In the genomic region with DNA sequence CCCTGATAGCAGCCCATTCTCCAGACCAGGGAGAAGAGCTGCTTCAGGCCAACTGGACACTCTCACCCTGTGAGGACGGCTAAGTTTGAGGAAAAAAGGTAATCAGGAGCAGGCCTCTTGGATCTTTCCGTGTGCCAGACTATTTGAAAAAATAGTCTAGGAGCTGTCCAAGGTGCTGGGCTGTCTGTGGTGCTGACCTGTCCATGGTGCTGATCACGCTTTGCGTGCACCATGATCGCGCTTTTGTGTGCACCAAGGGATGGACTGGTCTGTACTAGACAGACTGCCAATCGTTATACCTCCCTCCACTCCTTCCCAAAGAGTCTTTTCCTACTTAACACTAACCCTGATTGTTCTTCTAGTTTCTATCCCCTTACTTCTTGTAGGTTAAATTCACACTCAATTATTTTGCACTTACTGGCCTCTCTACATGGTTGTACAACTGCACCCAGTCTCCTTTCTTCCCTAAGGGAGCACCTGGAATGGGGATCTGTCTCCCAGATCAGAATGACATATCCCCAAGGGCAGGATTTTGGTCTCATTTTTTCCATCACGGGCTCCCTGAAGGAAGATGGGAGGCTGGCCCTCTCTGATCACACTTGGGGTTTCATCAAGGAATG, we compare ENCODE assay signal across 1 cellular context.
TF ChIP-seq lines count a peak whose summit lies in the region.

No MANE protein-coding gene starts in this region.

TF ChIP-seq in HepG2, 621 proteins besides CTCF, POLR2A, EP300 and RAD21 (continued from another document and continues in another):
- TF ChIP-seq, protein P1, sequence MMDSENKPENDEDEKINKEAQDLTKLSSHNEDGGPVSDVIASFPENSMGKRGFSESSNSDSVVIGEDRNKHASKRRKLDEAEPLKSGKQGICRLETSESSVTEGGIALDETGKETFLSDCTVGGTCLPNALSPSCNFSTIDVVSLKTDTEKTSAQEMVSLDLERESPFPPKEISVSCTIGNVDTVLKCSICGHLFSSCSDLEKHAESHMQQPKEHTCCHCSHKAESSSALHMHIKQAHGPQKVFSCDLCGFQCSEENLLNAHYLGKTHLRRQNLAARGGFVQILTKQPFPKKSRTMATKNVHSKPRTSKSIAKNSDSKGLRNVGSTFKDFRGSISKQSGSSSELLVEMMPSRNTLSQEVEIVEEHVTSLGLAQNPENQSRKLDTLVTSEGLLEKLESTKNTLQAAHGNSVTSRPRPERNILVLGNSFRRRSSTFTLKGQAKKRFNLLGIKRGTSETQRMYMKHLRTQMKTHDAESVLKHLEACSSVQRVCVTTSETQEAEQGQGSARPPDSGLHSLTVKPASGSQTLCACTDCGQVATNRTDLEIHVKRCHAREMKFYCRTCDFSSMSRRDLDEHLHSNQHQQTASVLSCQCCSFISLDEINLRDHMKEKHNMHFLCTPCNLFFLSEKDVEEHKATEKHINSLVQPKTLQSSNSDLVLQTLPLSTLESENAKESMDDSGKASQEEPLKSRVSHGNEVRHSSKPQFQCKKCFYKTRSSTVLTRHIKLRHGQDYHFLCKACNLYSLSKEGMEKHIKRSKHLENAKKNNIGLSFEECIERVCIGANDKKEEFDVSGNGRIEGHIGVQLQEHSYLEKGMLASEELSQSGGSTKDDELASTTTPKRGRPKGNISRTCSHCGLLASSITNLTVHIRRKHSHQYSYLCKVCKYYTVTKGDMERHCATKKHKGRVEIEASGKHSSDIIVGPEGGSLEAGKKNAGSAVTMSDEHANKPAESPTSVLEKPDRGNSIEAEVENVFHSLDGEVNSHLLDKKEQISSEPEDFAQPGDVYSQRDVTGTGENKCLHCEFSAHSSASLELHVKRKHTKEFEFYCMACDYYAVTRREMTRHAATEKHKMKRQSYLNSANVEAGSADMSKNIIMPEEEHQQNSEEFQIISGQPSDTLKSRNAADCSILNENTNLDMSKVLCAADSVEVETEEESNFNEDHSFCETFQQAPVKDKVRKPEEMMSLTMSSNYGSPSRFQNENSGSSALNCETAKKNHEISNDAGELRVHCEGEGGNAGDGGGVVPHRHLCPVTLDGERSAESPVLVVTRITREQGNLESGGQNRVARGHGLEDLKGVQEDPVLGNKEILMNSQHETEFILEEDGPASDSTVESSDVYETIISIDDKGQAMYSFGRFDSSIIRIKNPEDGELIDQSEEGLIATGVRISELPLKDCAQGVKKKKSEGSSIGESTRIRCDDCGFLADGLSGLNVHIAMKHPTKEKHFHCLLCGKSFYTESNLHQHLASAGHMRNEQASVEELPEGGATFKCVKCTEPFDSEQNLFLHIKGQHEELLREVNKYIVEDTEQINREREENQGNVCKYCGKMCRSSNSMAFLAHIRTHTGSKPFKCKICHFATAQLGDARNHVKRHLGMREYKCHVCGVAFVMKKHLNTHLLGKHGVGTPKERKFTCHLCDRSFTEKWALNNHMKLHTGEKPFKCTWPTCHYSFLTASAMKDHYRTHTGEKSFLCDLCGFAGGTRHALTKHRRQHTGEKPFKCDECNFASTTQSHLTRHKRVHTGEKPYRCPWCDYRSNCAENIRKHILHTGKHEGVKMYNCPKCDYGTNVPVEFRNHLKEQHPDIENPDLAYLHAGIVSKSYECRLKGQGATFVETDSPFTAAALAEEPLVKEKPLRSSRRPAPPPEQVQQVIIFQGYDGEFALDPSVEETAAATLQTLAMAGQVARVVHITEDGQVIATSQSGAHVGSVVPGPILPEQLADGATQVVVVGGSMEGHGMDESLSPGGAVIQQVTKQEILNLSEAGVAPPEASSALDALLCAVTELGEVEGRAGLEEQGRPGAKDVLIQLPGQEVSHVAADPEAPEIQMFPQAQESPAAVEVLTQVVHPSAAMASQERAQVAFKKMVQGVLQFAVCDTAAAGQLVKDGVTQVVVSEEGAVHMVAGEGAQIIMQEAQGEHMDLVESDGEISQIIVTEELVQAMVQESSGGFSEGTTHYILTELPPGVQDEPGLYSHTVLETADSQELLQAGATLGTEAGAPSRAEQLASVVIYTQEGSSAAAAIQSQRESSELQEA (CRISPR knock-in tag; IDR thresholded peaks at IDR 0.05; ENCODE audit: not compliant biosample characterization) = peak; percentile 99
- no peak for TF ChIP-seq POLR2AphosphoS2 (IDR thresholded peaks at IDR 0.05; ENCODE audit: low read depth, low read length)
- peak; percentile 100 for TF ChIP-seq GLI4 (CRISPR knock-in tag; IDR thresholded peaks at IDR 0.05; ENCODE audit: borderline replicate concordance)
- peak; percentile 100 for TF ChIP-seq KLF11 (CRISPR knock-in tag; IDR thresholded peaks at IDR 0.05)
- TF ChIP-seq SPEN (CRISPR knock-in tag; IDR thresholded peaks at IDR 0.05; ENCODE audit: low read depth) = peak; percentile 98
- peak; percentile 95 for TF ChIP-seq KAT8 (CRISPR knock-in tag; IDR thresholded peaks at IDR 0.05)
- TF ChIP-seq ZNF773 (CRISPR knock-in tag; IDR thresholded peaks at IDR 0.05; ENCODE audit: borderline replicate concordance) = peak; percentile 100
- peak; percentile 100 for TF ChIP-seq ZNF782 (CRISPR knock-in tag; IDR thresholded peaks at IDR 0.05; ENCODE audit: borderline replicate concordance)
- peak; percentile 94 for TF ChIP-seq ZBTB21 (CRISPR knock-in tag; IDR thresholded peaks at IDR 0.05)
- TF ChIP-seq, protein P2, sequence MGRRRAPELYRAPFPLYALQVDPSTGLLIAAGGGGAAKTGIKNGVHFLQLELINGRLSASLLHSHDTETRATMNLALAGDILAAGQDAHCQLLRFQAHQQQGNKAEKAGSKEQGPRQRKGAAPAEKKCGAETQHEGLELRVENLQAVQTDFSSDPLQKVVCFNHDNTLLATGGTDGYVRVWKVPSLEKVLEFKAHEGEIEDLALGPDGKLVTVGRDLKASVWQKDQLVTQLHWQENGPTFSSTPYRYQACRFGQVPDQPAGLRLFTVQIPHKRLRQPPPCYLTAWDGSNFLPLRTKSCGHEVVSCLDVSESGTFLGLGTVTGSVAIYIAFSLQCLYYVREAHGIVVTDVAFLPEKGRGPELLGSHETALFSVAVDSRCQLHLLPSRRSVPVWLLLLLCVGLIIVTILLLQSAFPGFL (CRISPR knock-in tag; IDR thresholded peaks at IDR 0.05) = peak; percentile 100
- peak; percentile 80 for TF ChIP-seq PHF8 (CRISPR knock-in tag; IDR thresholded peaks at IDR 0.05)
- TF ChIP-seq, protein P3, sequence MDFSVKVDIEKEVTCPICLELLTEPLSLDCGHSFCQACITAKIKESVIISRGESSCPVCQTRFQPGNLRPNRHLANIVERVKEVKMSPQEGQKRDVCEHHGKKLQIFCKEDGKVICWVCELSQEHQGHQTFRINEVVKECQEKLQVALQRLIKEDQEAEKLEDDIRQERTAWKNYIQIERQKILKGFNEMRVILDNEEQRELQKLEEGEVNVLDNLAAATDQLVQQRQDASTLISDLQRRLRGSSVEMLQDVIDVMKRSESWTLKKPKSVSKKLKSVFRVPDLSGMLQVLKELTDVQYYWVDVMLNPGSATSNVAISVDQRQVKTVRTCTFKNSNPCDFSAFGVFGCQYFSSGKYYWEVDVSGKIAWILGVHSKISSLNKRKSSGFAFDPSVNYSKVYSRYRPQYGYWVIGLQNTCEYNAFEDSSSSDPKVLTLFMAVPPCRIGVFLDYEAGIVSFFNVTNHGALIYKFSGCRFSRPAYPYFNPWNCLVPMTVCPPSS (IDR thresholded peaks at IDR 0.05) = no peak
- TF ChIP-seq ZFP41 (CRISPR knock-in tag; IDR thresholded peaks at IDR 0.05; ENCODE audit: borderline replicate concordance) = peak; percentile 99
- TF ChIP-seq RBM39 (IDR thresholded peaks at IDR 0.05; ENCODE audit: low read depth, low read length, poor library complexity, severe bottlenecking) = no peak
- TF ChIP-seq SRY (CRISPR knock-in tag; IDR thresholded peaks at IDR 0.05) = peak; percentile 100
- TF ChIP-seq ZFX (CRISPR knock-in tag; IDR thresholded peaks at IDR 0.05; ENCODE audit: low read depth) = peak; percentile 55
- peak; percentile 100 for TF ChIP-seq ZNF766 (CRISPR knock-in tag; IDR thresholded peaks at IDR 0.05; ENCODE audit: borderline replicate concordance)
- peak; percentile 100 for TF ChIP-seq ZNF879 (CRISPR knock-in tag; IDR thresholded peaks at IDR 0.05)
- 0 out of 2 replicates have a peak, but pooled peaks have one; percentile 90 for TF ChIP-seq ZNF550 (CRISPR knock-in tag; IDR thresholded peaks at IDR 0.05; ENCODE audit: borderline replicate concordance)
- peak; percentile 99 for TF ChIP-seq CENPT (CRISPR knock-in tag; IDR thresholded peaks at IDR 0.05; ENCODE audit: low read depth)
- peak; percentile 100 for TF ChIP-seq WIZ (CRISPR knock-in tag; IDR thresholded peaks at IDR 0.05)
- peak; percentile 97 for TF ChIP-seq ZSCAN25 (CRISPR knock-in tag; IDR thresholded peaks at IDR 0.05)
- peak; percentile 100 for TF ChIP-seq ZNF737 (CRISPR knock-in tag; IDR thresholded peaks at IDR 0.05; ENCODE audit: borderline replicate concordance)
- TF ChIP-seq ZZZ3 (CRISPR knock-in tag; IDR thresholded peaks at IDR 0.05; ENCODE audit: borderline replicate concordance) = peak; percentile 96
- peak; percentile 99 for TF ChIP-seq ZNF101 (CRISPR knock-in tag; IDR thresholded peaks at IDR 0.05; ENCODE audit: borderline replicate concordance, low read depth)
- TF ChIP-seq TBP (CRISPR knock-in tag; IDR thresholded peaks at IDR 0.05) = no peak
- TF ChIP-seq TGIF2 (CRISPR knock-in tag; IDR thresholded peaks at IDR 0.05) = peak; percentile 100
- TF ChIP-seq, protein P4, sequence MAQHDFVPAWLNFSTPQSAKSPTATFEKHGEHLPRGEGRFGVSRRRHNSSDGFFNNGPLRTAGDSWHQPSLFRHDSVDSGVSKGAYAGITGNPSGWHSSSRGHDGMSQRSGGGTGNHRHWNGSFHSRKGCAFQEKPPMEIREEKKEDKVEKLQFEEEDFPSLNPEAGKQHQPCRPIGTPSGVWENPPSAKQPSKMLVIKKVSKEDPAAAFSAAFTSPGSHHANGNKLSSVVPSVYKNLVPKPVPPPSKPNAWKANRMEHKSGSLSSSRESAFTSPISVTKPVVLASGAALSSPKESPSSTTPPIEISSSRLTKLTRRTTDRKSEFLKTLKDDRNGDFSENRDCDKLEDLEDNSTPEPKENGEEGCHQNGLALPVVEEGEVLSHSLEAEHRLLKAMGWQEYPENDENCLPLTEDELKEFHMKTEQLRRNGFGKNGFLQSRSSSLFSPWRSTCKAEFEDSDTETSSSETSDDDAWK (CRISPR knock-in tag; IDR thresholded peaks at IDR 0.05) = no peak
- TF ChIP-seq NR1H2 (CRISPR knock-in tag; IDR thresholded peaks at IDR 0.05; ENCODE audit: borderline replicate concordance, low read depth) = peak; percentile 99
- TF ChIP-seq, protein P5, sequence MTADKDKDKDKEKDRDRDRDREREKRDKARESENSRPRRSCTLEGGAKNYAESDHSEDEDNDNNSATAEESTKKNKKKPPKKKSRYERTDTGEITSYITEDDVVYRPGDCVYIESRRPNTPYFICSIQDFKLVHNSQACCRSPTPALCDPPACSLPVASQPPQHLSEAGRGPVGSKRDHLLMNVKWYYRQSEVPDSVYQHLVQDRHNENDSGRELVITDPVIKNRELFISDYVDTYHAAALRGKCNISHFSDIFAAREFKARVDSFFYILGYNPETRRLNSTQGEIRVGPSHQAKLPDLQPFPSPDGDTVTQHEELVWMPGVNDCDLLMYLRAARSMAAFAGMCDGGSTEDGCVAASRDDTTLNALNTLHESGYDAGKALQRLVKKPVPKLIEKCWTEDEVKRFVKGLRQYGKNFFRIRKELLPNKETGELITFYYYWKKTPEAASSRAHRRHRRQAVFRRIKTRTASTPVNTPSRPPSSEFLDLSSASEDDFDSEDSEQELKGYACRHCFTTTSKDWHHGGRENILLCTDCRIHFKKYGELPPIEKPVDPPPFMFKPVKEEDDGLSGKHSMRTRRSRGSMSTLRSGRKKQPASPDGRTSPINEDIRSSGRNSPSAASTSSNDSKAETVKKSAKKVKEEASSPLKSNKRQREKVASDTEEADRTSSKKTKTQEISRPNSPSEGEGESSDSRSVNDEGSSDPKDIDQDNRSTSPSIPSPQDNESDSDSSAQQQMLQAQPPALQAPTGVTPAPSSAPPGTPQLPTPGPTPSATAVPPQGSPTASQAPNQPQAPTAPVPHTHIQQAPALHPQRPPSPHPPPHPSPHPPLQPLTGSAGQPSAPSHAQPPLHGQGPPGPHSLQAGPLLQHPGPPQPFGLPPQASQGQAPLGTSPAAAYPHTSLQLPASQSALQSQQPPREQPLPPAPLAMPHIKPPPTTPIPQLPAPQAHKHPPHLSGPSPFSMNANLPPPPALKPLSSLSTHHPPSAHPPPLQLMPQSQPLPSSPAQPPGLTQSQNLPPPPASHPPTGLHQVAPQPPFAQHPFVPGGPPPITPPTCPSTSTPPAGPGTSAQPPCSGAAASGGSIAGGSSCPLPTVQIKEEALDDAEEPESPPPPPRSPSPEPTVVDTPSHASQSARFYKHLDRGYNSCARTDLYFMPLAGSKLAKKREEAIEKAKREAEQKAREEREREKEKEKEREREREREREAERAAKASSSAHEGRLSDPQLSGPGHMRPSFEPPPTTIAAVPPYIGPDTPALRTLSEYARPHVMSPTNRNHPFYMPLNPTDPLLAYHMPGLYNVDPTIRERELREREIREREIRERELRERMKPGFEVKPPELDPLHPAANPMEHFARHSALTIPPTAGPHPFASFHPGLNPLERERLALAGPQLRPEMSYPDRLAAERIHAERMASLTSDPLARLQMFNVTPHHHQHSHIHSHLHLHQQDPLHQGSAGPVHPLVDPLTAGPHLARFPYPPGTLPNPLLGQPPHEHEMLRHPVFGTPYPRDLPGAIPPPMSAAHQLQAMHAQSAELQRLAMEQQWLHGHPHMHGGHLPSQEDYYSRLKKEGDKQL (CRISPR knock-in tag; IDR thresholded peaks at IDR 0.05; ENCODE audit: low read depth) = peak; percentile 95
- TF ChIP-seq, protein P6, sequence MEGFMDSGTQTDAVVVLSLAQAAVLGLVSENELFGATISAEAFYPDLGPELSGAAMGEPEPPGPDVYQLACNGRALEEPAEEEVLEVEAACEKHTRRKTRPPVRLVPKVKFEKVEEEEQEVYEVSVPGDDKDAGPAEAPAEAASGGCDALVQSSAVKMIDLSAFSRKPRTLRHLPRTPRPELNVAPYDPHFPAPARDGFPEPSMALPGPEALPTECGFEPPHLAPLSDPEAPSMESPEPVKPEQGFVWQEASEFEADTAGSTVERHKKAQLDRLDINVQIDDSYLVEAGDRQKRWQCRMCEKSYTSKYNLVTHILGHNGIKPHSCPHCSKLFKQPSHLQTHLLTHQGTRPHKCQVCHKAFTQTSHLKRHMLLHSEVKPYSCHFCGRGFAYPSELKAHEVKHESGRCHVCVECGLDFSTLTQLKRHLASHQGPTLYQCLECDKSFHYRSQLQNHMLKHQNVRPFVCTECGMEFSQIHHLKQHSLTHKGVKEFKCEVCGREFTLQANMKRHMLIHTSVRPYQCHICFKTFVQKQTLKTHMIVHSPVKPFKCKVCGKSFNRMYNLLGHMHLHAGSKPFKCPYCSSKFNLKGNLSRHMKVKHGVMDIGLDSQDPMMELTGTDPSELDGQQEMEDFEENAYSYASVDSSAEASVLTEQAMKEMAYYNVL (CRISPR knock-in tag; IDR thresholded peaks at IDR 0.05; ENCODE audit: borderline replicate concordance) = peak; percentile 96
- no peak for TF ChIP-seq YY1 (IDR thresholded peaks at IDR 0.05; ENCODE audit: insufficient read depth, insufficient replicate concordance, low read depth, low read length)
- peak; percentile 98 for TF ChIP-seq SIX4 (CRISPR knock-in tag; IDR thresholded peaks at IDR 0.05)
- TF ChIP-seq NFRKB (IDR thresholded peaks at IDR 0.05) = no peak
- TF ChIP-seq NFKB2 (CRISPR knock-in tag; IDR thresholded peaks at IDR 0.05; ENCODE audit: borderline replicate concordance) = peak; percentile 100
- no peak for TF ChIP-seq ZEB1 (IDR thresholded peaks at IDR 0.05; ENCODE audit: insufficient replicate concordance, low read depth)
- TF ChIP-seq ZNF7 (CRISPR knock-in tag; IDR thresholded peaks at IDR 0.05) = peak; percentile 98
- TF ChIP-seq AGO1 (IDR thresholded peaks at IDR 0.05; ENCODE audit: low read depth, low read length, poor library complexity, severe bottlenecking) = no peak
